ENCODE assay signal across 22 cellular contexts in the genomic region with DNA sequence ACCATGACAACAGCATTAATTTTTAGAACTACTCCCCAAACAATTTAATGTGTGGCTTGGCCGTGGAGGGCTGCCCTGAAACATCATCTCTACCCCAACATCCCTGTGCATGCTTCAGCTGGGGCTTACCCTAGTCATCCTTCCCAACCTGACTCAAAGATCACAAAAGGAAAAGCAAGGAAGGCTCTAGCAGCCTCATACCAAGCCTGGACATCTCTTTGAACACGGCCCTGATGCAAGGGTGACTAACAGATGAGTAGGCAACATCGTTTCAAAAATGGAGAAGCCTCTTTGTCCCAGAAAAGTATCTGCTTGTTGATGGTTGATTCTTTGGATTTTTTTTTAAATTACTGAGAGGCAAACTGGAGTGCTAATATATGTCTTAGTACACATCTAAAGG.
DNase-seq lines count a peak whose midpoint lies in the region; ATAC-seq and TF ChIP-seq lines count a peak whose summit lies in the region.
"Had no signal": no experiment of that assay in that cellular context is flagged by ENCODE, and none has a peak within 500 bp of the region (broad histone marks: within the 10 kb centered on the region; RNA-seq: fewer than 3 reads in every experiment).

No MANE protein-coding gene starts in this region.

- H3K4me2 ChIP-seq in GM23248 (ENCODE audit: unreplicated experiment) (peak overlapping the region; percentile 43), fibroblast of lung (ENCODE audit: extremely low read depth, insufficient read depth, low read length) (peak overlapping the region; percentile 28)

- H3K4me1 Mint-ChIP-seq in activated CD4-positive, alpha-beta memory T cell treated with anti-CD3 and anti-CD28 coated beads for 36 hours (ENCODE audit: low read depth): peaks cover 12% of the 10 kb centered on the region
- H3K4me1 Mint-ChIP-seq: neural crest cell had no signal

- H3K36me3 Mint-ChIP-seq in activated CD4-positive, alpha-beta memory T cell treated with anti-CD3 and anti-CD28 coated beads for 36 hours: peaks cover 2% of the 10 kb centered on the region

- no peaks in the 10 kb centered on the region for H3K27me3 Mint-ChIP-seq in activated CD4-positive, alpha-beta memory T cell treated with anti-CD3 and anti-CD28 coated beads for 36 hours
- H3K27me3 Mint-ChIP-seq: CD4-positive, alpha-beta memory T cell; central memory CD8-positive, alpha-beta T cell had no signal

- no peaks in the 10 kb centered on the region for H3K36me3 ChIP-seq in GM23248 (ENCODE audit: low read depth)
- no peaks in the 10 kb centered on the region for H3K36me3 ChIP-seq in fibroblast of lung (ENCODE audit: control insufficient read depth, insufficient read depth, low read length)
- H3K36me3 ChIP-seq in tibial artery: no peaks in the 10 kb centered on the region
- H3K36me3 ChIP-seq: right atrium auricular region had no signal

- TF ChIP-seq CTCF in RWPE1 (conservative IDR thresholded peaks at IDR 0.05; ENCODE audit: low read depth) (no peak), fibroblast of lung (conservative IDR thresholded peaks at IDR 0.05 in 1 of 2, IDR thresholded peaks at IDR 0.05 in 1 of 2; ENCODE audit: low read depth in 1 of 2, low read length in 2 of 2) (no peak), tibial artery (IDR thresholded peaks at IDR 0.05) (no peak)

- H3K27me3 ChIP-seq in GM23248 (replicated peaks; ENCODE audit: insufficient read depth): no peaks in the 10 kb centered on the region
- H3K27me3 ChIP-seq in fibroblast of lung (ENCODE audit: control insufficient read depth, insufficient read depth, low read length): no peaks in the 10 kb centered on the region
- H3K27me3 ChIP-seq in tibial artery: no peaks in the 10 kb centered on the region
- H3K27me3 ChIP-seq: right atrium auricular region had no signal

- no peaks in the 10 kb centered on the region for H3K9me3 Mint-ChIP-seq in activated CD4-positive, alpha-beta memory T cell treated with anti-CD3 and anti-CD28 coated beads for 36 hours
- H3K9me3 Mint-ChIP-seq: activated CD4-positive, alpha-beta T cell treated with anti-CD3 and anti-CD28 coated beads, Interleukin-2, amount 10 ng/mL, durations not matched to agents 24 days and 14 days; activated naive CD8-positive, alpha-beta T cell treated with anti-CD3 and anti-CD28 coated beads, Interleukin-2, amount 10 ng/mL, durations not matched to agents 7 days and 5 days; activated T-cell treated with anti-CD3 and anti-CD28 coated beads, Interleukin-2, amount 50 U/mL, for 4 hours; CD4-positive, alpha-beta memory T cell; central memory CD8-positive, alpha-beta T cell; H9; neural crest cell had no signal

- H4K20me1 ChIP-seq in GM23248 (ENCODE audit: insufficient read depth): no peaks in the 10 kb centered on the region
- H4K20me1 ChIP-seq in fibroblast of lung (ENCODE audit: control insufficient read depth, extremely low read depth, insufficient read depth, low read length): no peaks in the 10 kb centered on the region

- 0 to 3% methylated on average over 3 of the region's 3 CpGs for WGBS in GM23248 (ENCODE audit: low coverage in 1 of 2, low lambda C conversion rate in 2 of 2, missing lambda C conversion rate in 2 of 2), 2 experiments

- H3K4me3 ChIP-seq in GM23248 (0 out of 2 replicates have a peak overlapping the region, but pooled peaks have one; percentile 5), fibroblast of lung (replicated peaks in 1 of 4; ENCODE audit: control extremely low read depth in 1 of 4, insufficient read depth in 1 of 4, low read depth in 3 of 4, low read length in 4 of 4) (no peak overlapping the region), tibial artery (no peak overlapping the region)
- H3K4me3 ChIP-seq: GM12878, right atrium auricular region had no signal

- CTCF ChIA-PET in RWPE1 (lab: Yijun Ruan, JAX): interaction anchor here (0.6 to 0.7 kb wide), 2 partner anchors 158 to 845 kb away, joined by 3 read pairs; no protein-coding TSS in a partner anchor
- CTCF ChIA-PET in activated CD4-positive, alpha-beta memory T cell treated with anti-CD3 and anti-CD28 coated beads for 36 hours (lab: Charles Lee): interaction anchor here (0.8 kb wide), 1 partner anchor 131 kb away, joined by 3 read pairs; no protein-coding TSS in a partner anchor

- H3K9me2 ChIP-seq in GM23248 (ENCODE audit: insufficient read depth): no peaks in the 10 kb centered on the region

- H3K9ac ChIP-seq in GM23248 (no peak overlapping the region), fibroblast of lung (ENCODE audit: insufficient read depth, low read length) (no peak overlapping the region)

- intact Hi-C loops in tibial artery (cut with DNase I; ENCODE audit: low total_unique reads): loop anchor here (10.0 kb wide), 1 partner anchor 55 kb away; no protein-coding TSS in a partner anchor
- intact Hi-C loops in activated CD4-positive, alpha-beta memory T cell treated with anti-CD3 and anti-CD28 coated beads for 36 hours (cut with micrococcal nuclease): no loop called here

- no peak overlapping the region for H3K4me3 Mint-ChIP-seq in activated CD4-positive, alpha-beta memory T cell treated with anti-CD3 and anti-CD28 coated beads for 36 hours
- H3K4me3 Mint-ChIP-seq: activated CD4-positive, alpha-beta T cell treated with anti-CD3 and anti-CD28 coated beads, Interleukin-2, amount 10 ng/mL, durations not matched to agents 24 days and 14 days; activated naive CD8-positive, alpha-beta T cell treated with anti-CD3 and anti-CD28 coated beads, Interleukin-2, amount 10 ng/mL, durations not matched to agents 7 days and 5 days; activated T-cell treated with anti-CD3 and anti-CD28 coated beads, Interleukin-2, amount 50 U/mL, for 4 hours; CD4-positive, alpha-beta memory T cell; central memory CD8-positive, alpha-beta T cell; H9; neural crest cell had no signal

- no peak overlapping the region for H3K27ac Mint-ChIP-seq in activated CD4-positive, alpha-beta memory T cell treated with anti-CD3 and anti-CD28 coated beads for 36 hours
- H3K27ac Mint-ChIP-seq: activated CD4-positive, alpha-beta T cell treated with anti-CD3 and anti-CD28 coated beads, Interleukin-2, amount 10 ng/mL, durations not matched to agents 24 days and 14 days; activated naive CD8-positive, alpha-beta T cell treated with anti-CD3 and anti-CD28 coated beads, Interleukin-2, amount 10 ng/mL, durations not matched to agents 7 days and 5 days; CD4-positive, alpha-beta memory T cell; H9 had no signal

- H3F3A ChIP-seq in GM23248 (ENCODE audit: insufficient read depth): peaks cover 13% of the 10 kb centered on the region

- ATAC-seq in GM21619 (IDR thresholded peaks at IDR 0.05; ENCODE audit: unreplicated experiment): no peak
- ATAC-seq: activated T-cell treated with anti-CD3 and anti-CD28 coated beads, Interleukin-2, amount 50 U/mL, for 4 hours; GM12878 had no signal

- H3K4me1 ChIP-seq in GM23248 (ENCODE audit: insufficient read depth) (peaks cover 8% of the 10 kb centered on the region), fibroblast of lung (ENCODE audit: control insufficient read depth, extremely low read depth, insufficient read depth, low read length) (peaks cover 4% of the 10 kb centered on the region), tibial artery (peaks cover 0 to 13% (median 2%) of the 10 kb centered on the region in 4 donors)
- H3K4me1 ChIP-seq: right atrium auricular region had no signal

- H3K27ac ChIP-seq in GM23248 (peak overlapping the region; percentile 52), RWPE1 (no peak overlapping the region), fibroblast of lung (ENCODE audit: insufficient read depth, low read length) (no peak overlapping the region), tibial artery (peak overlapping the region; percentile 2 to 56)
- H3K27ac ChIP-seq: right atrium auricular region had no signal

- in situ Hi-C loops in GM23248 (cut with MboI): no loop called here

- H3K79me2 ChIP-seq in GM23248 (ENCODE audit: insufficient read depth) (no peaks in the 10 kb centered on the region), fibroblast of lung (ENCODE audit: control insufficient read depth, insufficient read depth, low read length) (no peaks in the 10 kb centered on the region)

- H3K9me3 ChIP-seq in GM23248 (ENCODE audit: low read depth) (no peaks in the 10 kb centered on the region), fibroblast of lung (ENCODE audit: control insufficient read depth, insufficient read depth, low read depth, low read length) (no peaks in the 10 kb centered on the region), tibial artery (no peaks in the 10 kb centered on the region)
- H3K9me3 ChIP-seq: right atrium auricular region had no signal

- H2AFZ ChIP-seq in GM23248 (0 out of 2 replicates have a peak overlapping the region, but pooled peaks have one; percentile 12), fibroblast of lung (ENCODE audit: low read length) (peak overlapping the region; percentile 1)

- POLR2A ChIA-PET in RWPE1 (lab: Yijun Ruan, JAX; ENCODE audit: low non-redundant PET): no interaction called here
- POLR2A ChIA-PET in activated CD4-positive, alpha-beta memory T cell treated with anti-CD3 and anti-CD28 coated beads for 36 hours (lab: Charles Lee): no interaction called here

- peak; percentile 92 for DNase-seq in GM23248
- peak; percentile 73 for DNase-seq in RWPE1 (ENCODE audit: low spot score)
- DNase-seq in fibroblast of lung (ENCODE audit: low read depth in 2 of 2): peak; percentile 58 to 73
- no peak for DNase-seq in tibial artery
- DNase-seq in activated CD4-positive, alpha-beta memory T cell treated with anti-CD3 and anti-CD28 coated beads for 36 hours: no peak
- DNase-seq in activated naive CD4-positive, alpha-beta T cell treated with Interleukin-2 at 50 U/mL for 16 hours: no peak
- DNase-seq: activated CD4-positive, alpha-beta T cell treated with anti-CD3 and anti-CD28 coated beads, Interleukin-2, amount 10 ng/mL, durations not matched to agents 24 days and 14 days; activated naive CD8-positive, alpha-beta T cell treated with anti-CD3 and anti-CD28 coated beads, Interleukin-2, amount 10 ng/mL, durations not matched to agents 7 days and 5 days; activated T-cell treated with anti-CD3 and anti-CD28 coated beads, Interleukin-2, amount 50 U/mL, for 4 hours; CD4-positive, alpha-beta memory T cell; H9; mesendoderm; NCI-H1105 treated with DMSO at 0.1 percent for 48 hours; NK-92 treated with Interleukin-12 subunit alpha and Interleukin-12 subunit beta, amount 100 ng/mL, for 24 hours; SHP77; stimulated activated CD4-positive, alpha-beta T cell treated with anti-CD3 and anti-CD28 coated beads, Interleukin-2, amount 100 ng/mL, for 24 hours; T-helper 9 cell had no signal

Comparison
In these comparisons a context has a peak if more than half of its experiments do, and no peak if none do; other contexts are left out.
1. DNase-seq: peak in GM23248 (single experiment), RWPE1 (single experiment) and fibroblast of lung (2 of 2); none in tibial artery (0 of 2), activated CD4-positive, alpha-beta memory T cell treated with anti-CD3 and anti-CD28 coated beads for 36 hours (single experiment) and activated naive CD4-positive, alpha-beta T cell treated with Interleukin-2 at 50 U/mL for 16 hours (single experiment).
2. H3K27ac ChIP-seq: peak in GM23248 (single experiment) and tibial artery (2 of 2); none in RWPE1 (single experiment) and fibroblast of lung (single experiment).